In the genomic region with DNA sequence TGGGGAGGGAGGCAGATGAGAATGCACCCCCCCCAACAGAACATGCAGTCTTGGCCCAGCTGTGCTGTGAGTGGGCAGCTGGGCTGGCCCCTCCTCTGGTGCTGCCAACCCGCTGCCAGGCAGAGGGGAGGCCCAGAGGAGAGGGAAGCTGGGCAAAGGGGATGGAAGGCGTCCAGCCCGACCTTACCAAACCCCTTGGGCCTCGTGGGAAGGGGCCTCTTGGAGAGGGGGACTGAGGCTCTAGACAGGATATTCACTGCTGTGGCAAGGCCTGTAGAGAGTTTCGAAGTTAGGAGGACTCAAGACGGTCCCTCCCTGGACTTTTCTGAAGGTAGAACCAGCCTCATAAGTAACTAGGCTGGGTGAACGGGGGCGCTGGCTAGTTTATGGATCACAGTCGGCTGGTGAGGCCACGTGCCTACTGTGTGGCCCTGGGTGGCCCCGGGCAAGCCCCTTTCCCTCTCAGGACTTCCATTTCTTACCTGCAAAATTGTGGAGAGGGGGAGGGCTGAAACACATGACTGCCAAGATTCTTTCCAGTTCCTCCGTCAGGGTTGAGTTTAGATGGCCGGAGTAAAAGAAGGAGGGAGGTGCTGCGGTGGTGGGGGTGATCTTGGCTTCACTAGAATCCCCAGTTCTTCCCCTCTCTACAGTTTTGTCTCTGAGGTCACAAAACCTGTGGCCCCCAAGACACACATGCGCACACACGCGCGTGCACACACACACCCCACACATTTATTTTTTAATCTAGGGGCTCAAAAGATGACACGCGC, we compare ENCODE assay signal across 1 cellular context.
TF ChIP-seq lines count a peak whose summit lies in the region.

No MANE protein-coding gene starts in this region.

TF ChIP-seq in K562, 482 proteins besides CTCF, POLR2A, EP300 and RAD21 (continued from another document):
- TF ChIP-seq, protein P1, sequence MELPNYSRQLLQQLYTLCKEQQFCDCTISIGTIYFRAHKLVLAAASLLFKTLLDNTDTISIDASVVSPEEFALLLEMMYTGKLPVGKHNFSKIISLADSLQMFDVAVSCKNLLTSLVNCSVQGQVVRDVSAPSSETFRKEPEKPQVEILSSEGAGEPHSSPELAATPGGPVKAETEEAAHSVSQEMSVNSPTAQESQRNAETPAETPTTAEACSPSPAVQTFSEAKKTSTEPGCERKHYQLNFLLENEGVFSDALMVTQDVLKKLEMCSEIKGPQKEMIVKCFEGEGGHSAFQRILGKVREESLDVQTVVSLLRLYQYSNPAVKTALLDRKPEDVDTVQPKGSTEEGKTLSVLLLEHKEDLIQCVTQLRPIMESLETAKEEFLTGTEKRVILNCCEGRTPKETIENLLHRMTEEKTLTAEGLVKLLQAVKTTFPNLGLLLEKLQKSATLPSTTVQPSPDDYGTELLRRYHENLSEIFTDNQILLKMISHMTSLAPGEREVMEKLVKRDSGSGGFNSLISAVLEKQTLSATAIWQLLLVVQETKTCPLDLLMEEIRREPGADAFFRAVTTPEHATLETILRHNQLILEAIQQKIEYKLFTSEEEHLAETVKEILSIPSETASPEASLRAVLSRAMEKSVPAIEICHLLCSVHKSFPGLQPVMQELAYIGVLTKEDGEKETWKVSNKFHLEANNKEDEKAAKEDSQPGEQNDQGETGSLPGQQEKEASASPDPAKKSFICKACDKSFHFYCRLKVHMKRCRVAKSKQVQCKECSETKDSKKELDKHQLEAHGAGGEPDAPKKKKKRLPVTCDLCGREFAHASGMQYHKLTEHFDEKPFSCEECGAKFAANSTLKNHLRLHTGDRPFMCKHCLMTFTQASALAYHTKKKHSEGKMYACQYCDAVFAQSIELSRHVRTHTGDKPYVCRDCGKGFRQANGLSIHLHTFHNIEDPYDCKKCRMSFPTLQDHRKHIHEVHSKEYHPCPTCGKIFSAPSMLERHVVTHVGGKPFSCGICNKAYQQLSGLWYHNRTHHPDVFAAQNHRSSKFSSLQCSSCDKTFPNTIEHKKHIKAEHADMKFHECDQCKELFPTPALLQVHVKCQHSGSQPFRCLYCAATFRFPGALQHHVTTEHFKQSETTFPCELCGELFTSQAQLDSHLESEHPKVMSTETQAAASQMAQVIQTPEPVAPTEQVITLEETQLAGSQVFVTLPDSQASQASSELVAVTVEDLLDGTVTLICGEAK (IDR thresholded peaks at IDR 0.05): peak; percentile 26; the same call in 1 of the 2 replicates
- TF ChIP-seq, protein P1 (CRISPR knock-in tag; IDR thresholded peaks at IDR 0.05): no peak
- TF ChIP-seq GATAD2B (IDR thresholded peaks at IDR 0.05; ENCODE audit: borderline replicate concordance): no peak
- TF ChIP-seq, protein P2, sequence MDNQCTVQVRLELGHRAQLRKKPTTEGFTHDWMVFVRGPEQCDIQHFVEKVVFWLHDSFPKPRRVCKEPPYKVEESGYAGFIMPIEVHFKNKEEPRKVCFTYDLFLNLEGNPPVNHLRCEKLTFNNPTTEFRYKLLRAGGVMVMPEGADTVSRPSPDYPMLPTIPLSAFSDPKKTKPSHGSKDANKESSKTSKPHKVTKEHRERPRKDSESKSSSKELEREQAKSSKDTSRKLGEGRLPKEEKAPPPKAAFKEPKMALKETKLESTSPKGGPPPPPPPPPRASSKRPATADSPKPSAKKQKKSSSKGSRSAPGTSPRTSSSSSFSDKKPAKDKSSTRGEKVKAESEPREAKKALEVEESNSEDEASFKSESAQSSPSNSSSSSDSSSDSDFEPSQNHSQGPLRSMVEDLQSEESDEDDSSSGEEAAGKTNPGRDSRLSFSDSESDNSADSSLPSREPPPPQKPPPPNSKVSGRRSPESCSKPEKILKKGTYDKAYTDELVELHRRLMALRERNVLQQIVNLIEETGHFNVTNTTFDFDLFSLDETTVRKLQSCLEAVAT (IDR thresholded peaks at IDR 0.05): 0 out of 4 replicates have a peak, but pooled peaks of 1 of the 2 experiments have one; percentile 64
